14 cellular contexts compared by ENCODE assay signal in genomic region chr14:104392396-104393198, GRCh38.
DNase-seq lines count a peak whose midpoint lies in the region; ATAC-seq and TF ChIP-seq lines count a peak whose summit lies in the region.
"Had no signal": no experiment of that assay in that cellular context is flagged by ENCODE, and none has a peak within 500 bp of the region (broad histone marks: within the 10 kb centered on the region; RNA-seq: fewer than 3 reads in every experiment).

No MANE protein-coding gene starts in this region.

- peak overlapping the region; percentile 39 for H3K4me3 Mint-ChIP-seq in activated naive CD8-positive, alpha-beta T cell treated with anti-CD3 and anti-CD28 coated beads, Interleukin-2, amount 10 ng/mL, durations not matched to agents 7 days and 5 days
- H3K4me3 Mint-ChIP-seq in activated naive CD8-positive, alpha-beta T cell treated with anti-CD3 and anti-CD28 coated beads for 36 hours, result no peak overlapping the region

- H3K27ac ChIP-seq in RWPE2 (ENCODE audit: poor library complexity, severe bottlenecking) (no peak overlapping the region), upper lobe of right lung (no peak overlapping the region)
- H3K27ac ChIP-seq: dorsolateral prefrontal cortex, VCaP had no signal

- H3K9me3 ChIP-seq in RWPE2 (ENCODE audit: severe bottlenecking) (peaks cover 3% of the 10 kb centered on the region), upper lobe of right lung (peaks cover 2% of the 10 kb centered on the region)

- no peaks in the 10 kb centered on the region for H3K27me3 Mint-ChIP-seq in activated naive CD8-positive, alpha-beta T cell treated with anti-CD3 and anti-CD28 coated beads, Interleukin-2, amount 10 ng/mL, durations not matched to agents 7 days and 5 days
- H3K27me3 Mint-ChIP-seq in activated naive CD8-positive, alpha-beta T cell treated with anti-CD3 and anti-CD28 coated beads for 36 hours, result no peaks in the 10 kb centered on the region

- peaks cover 57% of the 10 kb centered on the region for H3K27me3 ChIP-seq in RWPE2 (ENCODE audit: insufficient read depth, poor library complexity, severe bottlenecking)
- H3K27me3 ChIP-seq in upper lobe of right lung, result no peaks in the 10 kb centered on the region

- H3K27ac Mint-ChIP-seq in activated naive CD8-positive, alpha-beta T cell treated with anti-CD3 and anti-CD28 coated beads, Interleukin-2, amount 10 ng/mL, durations not matched to agents 7 days and 5 days, result peak overlapping the region; percentile 63
- no peak overlapping the region for H3K27ac Mint-ChIP-seq in activated naive CD8-positive, alpha-beta T cell treated with anti-CD3 and anti-CD28 coated beads for 36 hours

- POLR2A ChIA-PET in activated naive CD8-positive, alpha-beta T cell treated with anti-CD3 and anti-CD28 coated beads, Interleukin-2, amount 10 ng/mL, durations not matched to agents 7 days and 5 days (lab: Charles Lee), result no interaction called here

- H3K4me1 Mint-ChIP-seq in activated naive CD8-positive, alpha-beta T cell treated with anti-CD3 and anti-CD28 coated beads, Interleukin-2, amount 10 ng/mL, durations not matched to agents 7 days and 5 days, result peaks cover 36% of the 10 kb centered on the region
- peaks cover 58% of the 10 kb centered on the region for H3K4me1 Mint-ChIP-seq in activated naive CD8-positive, alpha-beta T cell treated with anti-CD3 and anti-CD28 coated beads for 36 hours

- H3K4me1 ChIP-seq in RWPE2 (ENCODE audit: insufficient read depth, poor library complexity, severe bottlenecking) (no peaks in the 10 kb centered on the region), upper lobe of right lung (no peaks in the 10 kb centered on the region)

- no peak for ATAC-seq in activated naive CD8-positive, alpha-beta T cell treated with anti-CD3 and anti-CD28 coated beads, Interleukin-2, amount 10 ng/mL, durations not matched to agents 7 days and 5 days (ENCODE audit: low read depth)
- ATAC-seq in RWPE2 (ENCODE audit: low read depth) (no peak), upper lobe of right lung (no peak), GM21576 (IDR thresholded peaks at IDR 0.05; ENCODE audit: unreplicated experiment) (no peak), HG03045 (IDR thresholded peaks at IDR 0.05; ENCODE audit: unreplicated experiment) (no peak)

- H3K36me3 ChIP-seq in RWPE2 (ENCODE audit: low read depth) (no peaks in the 10 kb centered on the region), upper lobe of right lung (no peaks in the 10 kb centered on the region)
- H3K36me3 ChIP-seq: lower lobe of right lung had no signal

- peak; percentile 28 for DNase-seq in activated naive CD8-positive, alpha-beta T cell treated with anti-CD3 and anti-CD28 coated beads, Interleukin-2, amount 10 ng/mL, durations not matched to agents 7 days and 5 days
- DNase-seq in activated naive CD8-positive, alpha-beta T cell treated with anti-CD3 and anti-CD28 coated beads for 36 hours, result no peak
- peak; percentile 70 for DNase-seq in RWPE2 (ENCODE audit: low spot score)
- peak; percentile 80 for DNase-seq in mesenteric fat pad (ENCODE audit: low spot score)
- DNase-seq in upper lobe of right lung, result peak; percentile 57
- DNase-seq in NCI-H2107 (lab: John Stamatoyannopoulos, UW), result no peak
- DNase-seq: DMS53; Kasumi-1; lower lobe of right lung; stimulated activated CD4-positive, alpha-beta T cell treated with anti-CD3 and anti-CD28 coated beads, Interleukin-4, amount 100 ng/mL, for 4 hours had no signal

- H3K36me3 Mint-ChIP-seq in activated naive CD8-positive, alpha-beta T cell treated with anti-CD3 and anti-CD28 coated beads, Interleukin-2, amount 10 ng/mL, durations not matched to agents 7 days and 5 days, result peaks cover 3% of the 10 kb centered on the region
- H3K36me3 Mint-ChIP-seq in activated naive CD8-positive, alpha-beta T cell treated with anti-CD3 and anti-CD28 coated beads for 36 hours, result peaks cover 2% of the 10 kb centered on the region

- TF ChIP-seq CTCF in RWPE2 (IDR thresholded peaks at IDR 0.05; ENCODE audit: poor library complexity, severe bottlenecking) (no peak), upper lobe of right lung (IDR thresholded peaks at IDR 0.05) (no peak)

- H3K9me3 Mint-ChIP-seq in activated naive CD8-positive, alpha-beta T cell treated with anti-CD3 and anti-CD28 coated beads, Interleukin-2, amount 10 ng/mL, durations not matched to agents 7 days and 5 days, result peaks cover 6% of the 10 kb centered on the region
- peaks cover 5% of the 10 kb centered on the region for H3K9me3 Mint-ChIP-seq in activated naive CD8-positive, alpha-beta T cell treated with anti-CD3 and anti-CD28 coated beads for 36 hours

- intact Hi-C loops in upper lobe of right lung (cut with DNase I), result no loop called here

- H3K4me3 ChIP-seq in RWPE2 (ENCODE audit: severe bottlenecking) (no peak overlapping the region), upper lobe of right lung (no peak overlapping the region)
- H3K4me3 ChIP-seq: dorsolateral prefrontal cortex, lower lobe of right lung had no signal

Comparison
In these comparisons a context has a peak if more than half of its experiments do, and no peak if none do; other contexts are left out.
1. DNase-seq: peak in activated naive CD8-positive, alpha-beta T cell treated with anti-CD3 and anti-CD28 coated beads, Interleukin-2, amount 10 ng/mL, durations not matched to agents 7 days and 5 days (single experiment), RWPE2 (single experiment), mesenteric fat pad (single experiment) and upper lobe of right lung (single experiment); none in activated naive CD8-positive, alpha-beta T cell treated with anti-CD3 and anti-CD28 coated beads for 36 hours (single experiment) and NCI-H2107 (single experiment).